In the genomic region with DNA sequence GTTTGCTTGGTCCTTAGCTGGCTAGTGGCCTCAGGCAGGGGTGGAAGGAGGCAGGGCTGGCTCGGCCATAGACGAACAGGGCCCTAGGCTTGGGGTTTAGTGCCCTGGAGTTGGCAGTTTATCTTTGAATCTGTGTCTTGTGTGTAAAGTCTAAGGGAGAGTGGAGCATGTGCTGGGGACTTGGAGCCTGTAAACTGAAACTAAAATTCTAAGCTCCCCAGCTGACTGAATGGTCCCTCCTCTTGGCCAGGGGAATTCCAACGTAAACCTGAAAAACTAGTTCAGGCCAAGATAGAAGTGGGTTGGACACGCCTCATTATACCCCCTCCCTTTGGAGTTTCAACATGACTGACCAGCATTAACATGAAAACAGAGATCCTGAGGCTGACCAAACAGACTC, we compare ENCODE assay signal across 1 cellular context.
TF ChIP-seq lines count a peak whose summit lies in the region.

No MANE protein-coding gene starts in this region.

TF ChIP-seq in H1, 55 proteins besides CTCF, POLR2A, EP300 and RAD21 (continued from another document):
- TF ChIP-seq TAF7 (optimal IDR thresholded peaks at IDR 0.05; ENCODE audit: borderline replicate concordance, low read depth, low read length): peak; percentile 36
- peak; percentile 99 for TF ChIP-seq ASH2L (IDR thresholded peaks at IDR 0.05; ENCODE audit: low read length)
- peak; percentile 71 for TF ChIP-seq TAF1 (IDR thresholded peaks at IDR 0.05; ENCODE audit: low read depth, low read length)
- peak; percentile 80 for TF ChIP-seq POLR2AphosphoS5 (IDR thresholded peaks at IDR 0.05; ENCODE audit: low read depth, low read length)
- peak; percentile 100 for TF ChIP-seq RBBP5 (IDR thresholded peaks at IDR 0.05; ENCODE audit: borderline replicate concordance, low read depth, low read length)
- TF ChIP-seq TEAD4 (IDR thresholded peaks at IDR 0.05; ENCODE audit: low read depth, low read length): peak; percentile 86
- TF ChIP-seq GABPA (IDR thresholded peaks at IDR 0.05; ENCODE audit: borderline replicate concordance, insufficient read depth, low read length): no peak
